In genomic region chr5:178083942-178084341, GRCh38 we compare ENCODE assay signal across 24 cellular contexts.
"Had no signal": no experiment of that assay in that cellular context is flagged by ENCODE, and none has a peak within 500 bp of the region (broad histone marks: within the 10 kb centered on the region; RNA-seq: fewer than 3 reads in every experiment).

No MANE protein-coding gene starts in this region.

- H3K4me3 Mint-ChIP-seq: activated CD8-positive, alpha-beta T cell treated with anti-CD3 and anti-CD28 coated beads, Interleukin-2, amount 10 ng/mL, durations not matched to agents 7 days and 5 days; activated naive CD4-positive, alpha-beta T cell treated with anti-CD3 and anti-CD28 coated beads, Interleukin-2, amount 50 U/mL, for 24 hours; activated T-helper 1 cell treated with anti-CD3 and anti-CD28 coated beads, Interleukin-12 subunit alpha, Interleukin-12 subunit beta, Interleukin-2, Interleukin-4 antibody, amounts not matched to agents 30 ng/mL and 10 ng/mL and 1 ng/mL, durations not matched to agents 14 hours and 24 hours and 36 hours; brain; natural killer cell treated with Interleukin-12 subunit alpha and Interleukin-12 subunit beta and Interleukin-15 and Interleukin-18, amount 100 ng/mL, for 72 hours; stimulated activated naive CD8-positive, alpha-beta T cell treated with anti-CD3 and anti-CD28 coated beads, Interleukin-15, Interleukin-2, amounts not matched to agents 100 ng/mL and 50 ng/mL, for 24 hours had no signal

- H3K27ac Mint-ChIP-seq: activated CD8-positive, alpha-beta T cell treated with anti-CD3 and anti-CD28 coated beads, Interleukin-2, amount 10 ng/mL, durations not matched to agents 7 days and 5 days; activated naive CD4-positive, alpha-beta T cell treated with anti-CD3 and anti-CD28 coated beads, Interleukin-2, amount 50 U/mL, for 24 hours; activated T-helper 1 cell treated with anti-CD3 and anti-CD28 coated beads, Interleukin-12 subunit alpha, Interleukin-12 subunit beta, Interleukin-2, Interleukin-4 antibody, amounts not matched to agents 30 ng/mL and 10 ng/mL and 1 ng/mL, durations not matched to agents 14 hours and 24 hours and 36 hours; brain; natural killer cell treated with Interleukin-12 subunit alpha and Interleukin-12 subunit beta and Interleukin-15 and Interleukin-18, amount 100 ng/mL, for 72 hours; stimulated activated naive CD8-positive, alpha-beta T cell treated with anti-CD3 and anti-CD28 coated beads, Interleukin-15, Interleukin-2, amounts not matched to agents 100 ng/mL and 50 ng/mL, for 24 hours had no signal

- H3K36me3 ChIP-seq: neutrophil, pancreas, tibial artery had no signal

- H3K4me1 Mint-ChIP-seq: activated naive CD4-positive, alpha-beta T cell treated with anti-CD3 and anti-CD28 coated beads, Interleukin-2, amount 50 U/mL, for 24 hours had no signal

- H3K4me3 ChIP-seq: pancreas, tibial artery had no signal

- ATAC-seq: activated CD8-positive, alpha-beta T cell treated with anti-CD3 and anti-CD28 coated beads, Interleukin-2, amount 10 ng/mL, durations not matched to agents 7 days and 5 days; left ventricle myocardium superior; natural killer cell treated with Interleukin-12 subunit alpha and Interleukin-12 subunit beta and Interleukin-15 and Interleukin-18, amount 100 ng/mL, for 72 hours; pancreas; right cardiac atrium had no signal

- H3K9me3 ChIP-seq: neutrophil, pancreas, tibial artery had no signal

- H3K9me3 Mint-ChIP-seq: activated naive CD4-positive, alpha-beta T cell treated with anti-CD3 and anti-CD28 coated beads, Interleukin-2, amount 50 U/mL, for 24 hours; activated T-helper 1 cell treated with anti-CD3 and anti-CD28 coated beads, Interleukin-12 subunit alpha, Interleukin-12 subunit beta, Interleukin-2, Interleukin-4 antibody, amounts not matched to agents 30 ng/mL and 10 ng/mL and 1 ng/mL, durations not matched to agents 14 hours and 24 hours and 36 hours; natural killer cell treated with Interleukin-12 subunit alpha and Interleukin-12 subunit beta and Interleukin-15 and Interleukin-18, amount 100 ng/mL, for 72 hours; stimulated activated naive CD8-positive, alpha-beta T cell treated with anti-CD3 and anti-CD28 coated beads, Interleukin-15, Interleukin-2, amounts not matched to agents 100 ng/mL and 50 ng/mL, for 24 hours had no signal

- DNase-seq: activated CD4-positive, alpha-beta T cell treated with anti-CD3 and anti-CD28 coated beads for 1 hour; activated CD4-positive, alpha-beta T cell treated with anti-CD3 and anti-CD28 coated beads, Interleukin-2, amount 50 U/mL, for 1 hour; activated CD8-positive, alpha-beta T cell treated with anti-CD3 and anti-CD28 coated beads, Interleukin-2, amount 10 ng/mL, durations not matched to agents 7 days and 5 days; activated gamma-delta T cell treated with Interleukin-2 at 50 U/mL for 16 hours; aorta; dermis blood vessel endothelial cell; effector CD8-positive, alpha-beta T cell; erythroblast; glutamatergic neuron; hippocampal formation; left ventricle myocardium superior; pancreas; right cardiac atrium; stimulated activated CD4-positive, alpha-beta T cell treated with anti-CD3 and anti-CD28 coated beads, Interleukin-12 subunit alpha, Interleukin-12 subunit beta, amount 100 ng/mL, for 4 hours; stimulated activated CD4-positive, alpha-beta T cell treated with anti-CD3 and anti-CD28 coated beads, Interleukin-4, amount 100 ng/mL, for 4 hours; substantia nigra; T-helper 9 cell; tibial artery had no signal

- H3K4me1 ChIP-seq: pancreas, tibial artery had no signal

- H3K27ac ChIP-seq: neutrophil, pancreas, tibial artery had no signal

- H3K36me3 Mint-ChIP-seq: activated naive CD4-positive, alpha-beta T cell treated with anti-CD3 and anti-CD28 coated beads, Interleukin-2, amount 50 U/mL, for 24 hours; brain; natural killer cell treated with Interleukin-12 subunit alpha and Interleukin-12 subunit beta and Interleukin-15 and Interleukin-18, amount 100 ng/mL, for 72 hours had no signal
